Comparison of ENCODE assay signal across 7 cellular contexts in the genomic region with DNA sequence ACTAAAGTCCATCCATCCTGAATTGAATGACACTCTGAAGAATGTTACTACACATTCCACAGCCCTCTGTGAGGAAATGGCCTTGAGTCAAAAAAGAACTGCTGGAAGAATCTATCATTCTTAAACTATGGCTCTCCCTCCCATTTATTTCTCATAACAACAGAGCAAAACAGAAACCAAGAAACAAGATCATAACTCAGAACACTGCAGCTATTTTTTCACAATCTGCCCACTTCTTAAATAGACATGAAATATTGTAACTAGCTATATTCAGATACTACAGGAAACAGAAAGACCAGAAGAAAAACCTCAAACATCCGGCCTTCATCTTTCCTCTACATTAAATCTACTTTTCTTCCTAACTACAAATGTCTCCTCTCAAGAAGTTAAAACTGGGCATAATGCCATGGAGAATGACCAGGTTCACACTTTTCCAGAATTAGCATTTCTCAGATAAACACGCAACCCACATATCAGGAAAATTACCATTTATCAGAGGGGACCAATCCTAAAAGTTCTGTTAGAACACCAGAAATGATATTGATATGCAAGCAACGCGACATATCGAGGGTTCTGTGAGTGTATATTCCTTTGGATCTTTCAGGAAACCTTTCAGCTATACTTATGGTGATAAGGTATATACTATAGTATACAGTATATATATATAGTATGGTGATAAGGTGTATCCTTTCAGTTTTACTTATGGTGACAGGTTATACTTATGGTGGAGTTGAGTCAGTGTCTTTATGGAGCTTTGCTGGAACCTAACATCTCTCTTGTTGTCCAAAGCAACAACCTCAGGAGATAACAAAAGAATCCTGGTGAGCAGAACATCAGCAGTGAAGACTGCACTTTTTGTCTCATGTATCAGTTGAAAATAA.
DNase-seq lines count a peak whose midpoint lies in the region; ATAC-seq and TF ChIP-seq lines count a peak whose summit lies in the region.

No MANE protein-coding gene starts in this region.

- H3K27me3 ChIP-seq in duodenal mucosa (ENCODE audit: control insufficient read depth in 1 of 2, insufficient read depth in 2 of 2, low read length in 2 of 2) (no peaks in the 10 kb centered on the region), psoas muscle (ENCODE audit: insufficient read depth in 3 of 3, low read length in 2 of 3) (no peaks in the 10 kb centered on the region)

- no peaks in the 10 kb centered on the region for H3K36me3 ChIP-seq in duodenal mucosa (ENCODE audit: control insufficient read depth in 1 of 2, insufficient read depth in 2 of 2, low read length in 2 of 2)
- no peaks in the 10 kb centered on the region for H3K36me3 ChIP-seq in psoas muscle (ENCODE audit: insufficient read depth in 1 of 2, low read depth in 1 of 2)

- DNase-seq in NOMO-1 treated with DMSO at 0.1 percent for 48 hours (lab: John Stamatoyannopoulos, UW; ENCODE audit: unreplicated experiment) = peak; percentile 86
- no peak for DNase-seq in psoas muscle
- DNase-seq in DMS53 treated with DMSO at 0.1 percent for 48 hours (lab: John Stamatoyannopoulos, UW; ENCODE audit: unreplicated experiment) = no peak
- DNase-seq in DMS153 treated with DMSO at 0.1 percent for 48 hours (lab: John Stamatoyannopoulos, UW; ENCODE audit: unreplicated experiment) = no peak

- intact Hi-C loops in psoas muscle (cut with DNase I) = loop anchor here (5.0 kb wide), 4 partner anchors 113 to 252 kb away; a partner anchor contains a TSS

- no peaks in the 10 kb centered on the region for H3K9me3 ChIP-seq in duodenal mucosa (ENCODE audit: control insufficient read depth in 1 of 2, low read length in 2 of 2)
- no peaks in the 10 kb centered on the region for H3K9me3 ChIP-seq in psoas muscle

- peak overlapping the region in 1 of 2 donors; percentile 23 for H3K4me3 ChIP-seq in duodenal mucosa (ENCODE audit: low read depth in 1 of 2, low read length in 2 of 2)
- H3K4me3 ChIP-seq in psoas muscle = no peak overlapping the region

- TF ChIP-seq CTCF in psoas muscle (IDR thresholded peaks at IDR 0.05) = no peak

- ATAC-seq in GM18502 (IDR thresholded peaks at IDR 0.05; ENCODE audit: poor library complexity, unreplicated experiment) (peak; percentile 53), HG02610 (IDR thresholded peaks at IDR 0.05; ENCODE audit: unreplicated experiment) (peak; percentile 57), psoas muscle (no peak)

- 84 to 87% (median 85%) methylated on average over 5 of the region's 5 CpGs for WGBS in psoas muscle, 3 donors

- H3K27ac ChIP-seq in duodenal mucosa (ENCODE audit: low read depth, low read length) = peak overlapping the region; percentile 67
- peak overlapping the region; percentile 98 for H3K27ac ChIP-seq in psoas muscle

- no peak overlapping the region for H3K9ac ChIP-seq in duodenal mucosa (ENCODE audit: low read depth in 1 of 2, low read length in 2 of 2)

- peaks cover 8 to 12% of the 10 kb centered on the region in 2 donors for H3K4me1 ChIP-seq in duodenal mucosa (ENCODE audit: control insufficient read depth in 1 of 2, insufficient read depth in 2 of 2, low read length in 2 of 2)
- H3K4me1 ChIP-seq in psoas muscle = peaks cover 19% of the 10 kb centered on the region

Comparison
In these comparisons a context has a peak if more than half of its experiments do, and no peak if none do; other contexts are left out.
1. ATAC-seq: peak in GM18502 (single experiment) and HG02610 (single experiment); none in psoas muscle (0 of 4).